In the genomic region with DNA sequence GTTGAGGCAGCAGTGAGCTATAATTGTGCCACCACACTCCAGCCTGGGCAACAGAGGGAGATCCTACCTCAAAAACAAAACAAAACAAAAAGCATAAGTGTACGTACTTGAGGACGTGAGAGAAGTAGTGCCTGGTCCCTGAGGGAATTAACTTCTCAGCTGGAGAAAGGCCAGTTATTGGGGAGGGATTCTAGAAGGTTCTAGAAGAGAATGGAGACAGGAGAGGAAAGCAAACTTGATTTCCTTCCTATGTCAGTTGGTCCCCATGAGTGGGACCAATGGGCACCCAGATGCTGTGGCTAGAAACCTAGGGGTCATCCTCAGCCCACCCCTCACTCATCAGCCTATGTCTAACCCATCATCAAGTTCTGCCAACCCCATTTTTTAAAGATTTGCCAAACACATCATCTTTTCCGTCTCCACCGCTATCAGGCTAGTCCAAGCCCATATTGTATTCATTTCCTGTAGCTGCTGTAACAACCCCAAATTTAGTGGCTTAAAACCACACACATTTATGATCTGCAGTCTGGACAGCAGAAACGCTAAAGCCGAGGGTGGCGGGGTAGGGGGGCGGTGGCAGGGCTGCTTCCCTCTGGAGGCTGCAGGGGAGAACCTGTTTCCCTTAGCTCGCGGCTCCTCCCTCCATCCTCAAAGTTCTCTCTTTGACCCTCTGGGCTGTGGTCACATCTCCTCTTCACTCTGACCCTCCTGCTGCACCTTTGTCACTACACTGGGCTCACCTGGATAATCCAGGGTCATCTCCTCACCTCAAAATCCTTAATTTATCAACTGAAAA, we compare ENCODE assay signal across 34 cellular contexts.
"Had no signal": no experiment of that assay in that cellular context is flagged by ENCODE, and none has a peak within 500 bp of the region (broad histone marks: within the 10 kb centered on the region; RNA-seq: fewer than 3 reads in every experiment).

No MANE protein-coding gene starts in this region.

- DNase-seq: activated CD4-positive, alpha-beta T cell treated with anti-CD3 and anti-CD28 coated beads for 48 hours; activated CD4-positive, alpha-beta T cell treated with anti-CD3 and anti-CD28 coated beads, Interleukin-2, amount 50 U/mL, for 48 hours; activated CD8-positive, alpha-beta memory T cell treated with anti-CD3 and anti-CD28 coated beads for 24 hours; activated gamma-delta T cell treated with Interleukin-2 at 50 U/mL for 16 hours; activated naive CD4-positive, alpha-beta T cell treated with anti-CD3 and anti-CD28 coated beads, Interleukin-2, amount 50 U/mL, for 16 hours; activated T-cell treated with anti-CD3 and anti-CD28 coated beads, Interleukin-2, amount 50 U/mL, for 1 hour; amniotic stem cell; central memory CD4-positive, alpha-beta T cell; endodermal cell; foreskin fibroblast; head of caudate nucleus; hypothalamus; immature natural killer cell; kidney; left colon; midbrain; naive thymus-derived CD4-positive, alpha-beta T cell; ovary; retina; stimulated activated CD4-positive, alpha-beta T cell treated with anti-CD3 and anti-CD28 coated beads, Interleukin-4, amount 100 ng/mL, for 24 hours; stomach; T1000; thyroid gland; upper lobe of right lung; WERI-Rb-1 had no signal

- H3K9me3 ChIP-seq: ovary, prostate gland, stomach, thyroid gland, upper lobe of right lung had no signal

- H3K4me3 Mint-ChIP-seq: activated T-helper 17 cell treated with anti-CD3 and anti-CD28 coated beads, Interleukin-2, amount 50 U/mL, for 72 hours; dendritic cell treated with granulocyte-macrophage colony-stimulating factor and Interleukin-4, amounts not matched to agents 40 ng/mL and 50 ng/mL, for 4 days; endodermal cell; immature natural killer cell; naive thymus-derived CD4-positive, alpha-beta T cell; stimulated activated effector memory CD8-positive, alpha-beta T cell treated with anti-CD3 and anti-CD28 coated beads, Interleukin-12 subunit alpha, Interleukin-12 subunit beta, amount 100 ng/mL, for 72 hours; T-helper 1 cell treated with Interleukin-12 subunit alpha and Interleukin-12 subunit beta and Interleukin-4 antibody, amounts not matched to agents 30 μg/mL and 1 μg/mL, for 36 hours had no signal

- H3K36me3 ChIP-seq: ovary, prostate gland, stomach, thyroid gland, upper lobe of right lung, WERI-Rb-1 had no signal

- FAIRE-seq: kidney had no signal

- ATAC-seq: activated CD4-positive, CD25-positive, alpha-beta regulatory T cell treated with anti-CD3 and anti-CD28 coated beads, Interleukin-2, amount 50 U/mL, for 24 hours; activated T-helper 17 cell treated with anti-CD3 and anti-CD28 coated beads, Interleukin-2, amount 50 U/mL, for 72 hours; esophagus mucosa; left colon; naive thymus-derived CD4-positive, alpha-beta T cell; sciatic nerve; stimulated activated effector memory CD8-positive, alpha-beta T cell treated with anti-CD3 and anti-CD28 coated beads, Interleukin-12 subunit alpha, Interleukin-12 subunit beta, amount 100 ng/mL, for 72 hours; upper lobe of right lung had no signal

- H3K27ac ChIP-seq: ovary, prostate gland, skin epidermis, stomach, thyroid gland, upper lobe of right lung, WERI-Rb-1 had no signal

- H3K27ac Mint-ChIP-seq: activated T-helper 17 cell treated with anti-CD3 and anti-CD28 coated beads, Interleukin-2, amount 50 U/mL, for 72 hours; dendritic cell treated with granulocyte-macrophage colony-stimulating factor and Interleukin-4, amounts not matched to agents 40 ng/mL and 50 ng/mL, for 4 days; endodermal cell; immature natural killer cell; naive thymus-derived CD4-positive, alpha-beta T cell; stimulated activated effector memory CD8-positive, alpha-beta T cell treated with anti-CD3 and anti-CD28 coated beads, Interleukin-12 subunit alpha, Interleukin-12 subunit beta, amount 100 ng/mL, for 72 hours; T-helper 1 cell treated with Interleukin-12 subunit alpha and Interleukin-12 subunit beta and Interleukin-4 antibody, amounts not matched to agents 30 μg/mL and 1 μg/mL, for 36 hours had no signal

- H3K4me1 ChIP-seq: prostate gland, stomach, thyroid gland, upper lobe of right lung had no signal

- H3K9me3 Mint-ChIP-seq: activated T-helper 17 cell treated with anti-CD3 and anti-CD28 coated beads, Interleukin-2, amount 50 U/mL, for 72 hours; dendritic cell treated with granulocyte-macrophage colony-stimulating factor and Interleukin-4, amounts not matched to agents 40 ng/mL and 50 ng/mL, for 4 days; endodermal cell; immature natural killer cell; stimulated activated effector memory CD8-positive, alpha-beta T cell treated with anti-CD3 and anti-CD28 coated beads, Interleukin-12 subunit alpha, Interleukin-12 subunit beta, amount 100 ng/mL, for 72 hours; T-helper 1 cell treated with Interleukin-12 subunit alpha and Interleukin-12 subunit beta and Interleukin-4 antibody, amounts not matched to agents 30 μg/mL and 1 μg/mL, for 36 hours had no signal

- H3K27me3 ChIP-seq: ovary, thyroid gland had no signal

- H3K36me3 Mint-ChIP-seq: immature natural killer cell; naive thymus-derived CD4-positive, alpha-beta T cell; stimulated activated effector memory CD8-positive, alpha-beta T cell treated with anti-CD3 and anti-CD28 coated beads, Interleukin-12 subunit alpha, Interleukin-12 subunit beta, amount 100 ng/mL, for 72 hours had no signal

- H3K4me1 Mint-ChIP-seq: activated T-helper 17 cell treated with anti-CD3 and anti-CD28 coated beads, Interleukin-2, amount 50 U/mL, for 72 hours; endodermal cell; immature natural killer cell had no signal

- H3K4me3 ChIP-seq: ovary, prostate gland, skin epidermis, stomach, thyroid gland, upper lobe of right lung had no signal
